Comparison of ENCODE assay signal across 8 cellular contexts in the genomic region with DNA sequence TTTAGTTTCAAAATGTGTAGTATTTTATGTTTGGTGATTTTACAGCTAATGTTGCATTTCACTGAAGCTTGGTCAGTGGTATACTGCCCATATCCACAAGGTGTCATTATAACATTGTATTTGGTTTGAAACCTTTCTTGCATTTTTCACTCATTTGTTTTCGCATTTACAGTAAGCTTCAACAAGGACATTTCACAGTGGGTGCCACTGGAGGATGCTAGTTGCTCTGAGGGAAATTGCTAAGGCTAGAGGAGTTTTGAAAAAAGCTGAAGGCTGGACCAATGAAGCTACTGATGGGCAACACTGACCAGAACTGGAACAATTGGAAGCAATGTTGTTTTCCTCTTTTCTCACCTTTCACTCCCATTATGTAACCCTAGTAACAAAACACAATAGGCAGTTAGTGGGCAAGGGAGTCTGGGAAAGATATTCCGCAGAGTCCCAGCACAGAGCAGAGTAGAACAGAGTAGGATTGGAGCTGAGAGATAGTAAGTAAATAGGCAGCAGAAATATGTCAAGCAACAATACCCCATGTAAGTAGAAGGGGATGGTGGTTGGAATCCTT. TPM values are rescaled to one million over a fixed set of nuclear protein-coding genes. Genes with fewer than 3 reads are reported as not detected.
DNase-seq lines count a peak whose midpoint lies in the region; ATAC-seq, FAIRE-seq and TF ChIP-seq lines count a peak whose summit lies in the region.

No MANE protein-coding gene starts in this region.

- peak; percentile 91 for ATAC-seq in HG02885 (IDR thresholded peaks at IDR 0.05; ENCODE audit: poor library complexity, unreplicated experiment)

- no peaks in the 10 kb centered on the region for H3K4me1 Mint-ChIP-seq in astrocyte (ENCODE audit: low read depth, unreplicated experiment)

- DNase-seq in ACHN (peak; percentile 86), GM12892 (ENCODE audit: insufficient read length) (no peak), NCI-H2081 treated with DMSO at 0.1 percent for 48 hours (lab: John Stamatoyannopoulos, UW) (peak; percentile 50), astrocyte (ENCODE audit: low read depth) (peak; percentile 42), hepatocyte (ENCODE audit: low spot score) (peak; percentile 64), spleen (no peak)
- no peak for DNase-seq in activated CD8-positive, alpha-beta memory T cell treated with anti-CD3 and anti-CD28 coated beads, Interleukin-2, amount 50 U/mL, for 4 hours

- no peaks in the 10 kb centered on the region for H3K27me3 ChIP-seq in astrocyte (ENCODE audit: insufficient read depth, low read length)
- no peaks in the 10 kb centered on the region for H3K27me3 ChIP-seq in hepatocyte
- H3K27me3 ChIP-seq in spleen (replicated peaks in 1 of 7): no peaks in the 10 kb centered on the region

- H3K4me1 ChIP-seq in astrocyte (ENCODE audit: insufficient read depth, low read length): no peaks in the 10 kb centered on the region
- no peaks in the 10 kb centered on the region for H3K4me1 ChIP-seq in hepatocyte (ENCODE audit: insufficient read depth)
- H3K4me1 ChIP-seq in spleen: peaks cover 0 to 8% (median 0%) of the 10 kb centered on the region in 6 donors

- WGBS in hepatocyte (ENCODE audit: low lambda C conversion rate, missing lambda C conversion rate): 25% methylated on average over 2 of the region's 2 CpGs
- WGBS in spleen, 5 donors: 31 to 51% (median 44%) methylated on average over 2 of the region's 2 CpGs

- no peak overlapping the region for H3K27ac ChIP-seq in astrocyte (ENCODE audit: low read depth, low read length)
- H3K27ac ChIP-seq in hepatocyte: no peak overlapping the region
- peak overlapping the region in 1 of 8 donors; percentile 7 for H3K27ac ChIP-seq in spleen

- TF ChIP-seq CTCF in astrocyte (IDR thresholded peaks at IDR 0.05; ENCODE audit: insufficient read depth, low read depth, low read length) (peak; percentile 86), hepatocyte (IDR thresholded peaks at IDR 0.05; ENCODE audit: poor library complexity) (peak; percentile 89), spleen (IDR thresholded peaks at IDR 0.05 in 8 of 11, conservative IDR thresholded peaks at IDR 0.05 in 3 of 11) (peak; percentile 21 to 84 (median 60))

- in situ Hi-C loops in ACHN (cut with HindIII; ENCODE audit: low pct_ligation_motif_present, low pct_unique_long_range_greater_than_20kb, low sequenced_read_pairs): no loop called here

- H3K4me3 ChIP-seq in astrocyte (ENCODE audit: insufficient read depth, low read depth, low read length): no peak overlapping the region
- no peak overlapping the region for H3K4me3 ChIP-seq in hepatocyte
- no peak overlapping the region for H3K4me3 ChIP-seq in spleen

- H3K9ac ChIP-seq in astrocyte (ENCODE audit: low read length): no peak overlapping the region

- FAIRE-seq in GM12892 (lab: Jason Lieb, UNC) (peak; percentile 81), astrocyte (lab: Jason Lieb, UNC) (no peak)

- no peaks in the 10 kb centered on the region for H3K27me3 Mint-ChIP-seq in astrocyte (ENCODE audit: low read depth, unreplicated experiment)

- no peaks in the 10 kb centered on the region for H3K9me2 ChIP-seq in hepatocyte (replicated peaks; ENCODE audit: insufficient read depth)

- H3K36me3 ChIP-seq in astrocyte (ENCODE audit: insufficient read depth, low read length) (no peaks in the 10 kb centered on the region), hepatocyte (replicated peaks; ENCODE audit: insufficient read depth, low read depth) (no peaks in the 10 kb centered on the region), spleen (no peaks in the 10 kb centered on the region)

- H3K9me3 ChIP-seq in astrocyte (ENCODE audit: insufficient read depth, low read depth, low read length): no peaks in the 10 kb centered on the region
- no peaks in the 10 kb centered on the region for H3K9me3 ChIP-seq in hepatocyte (ENCODE audit: low read depth)
- H3K9me3 ChIP-seq in spleen: no peaks in the 10 kb centered on the region

- no peak overlapping the region for H2AFZ ChIP-seq in astrocyte (ENCODE audit: low read depth, low read length)
- H2AFZ ChIP-seq in hepatocyte: no peak overlapping the region

- intact Hi-C loops in spleen (cut with DNase I; ENCODE audit: low total_unique reads): no loop called here

- no peaks in the 10 kb centered on the region for H4K20me1 ChIP-seq in astrocyte (ENCODE audit: insufficient read depth, low read length)
- H4K20me1 ChIP-seq in hepatocyte (ENCODE audit: insufficient read depth, poor library complexity, severe bottlenecking): no peaks in the 10 kb centered on the region

- H3K9me3 Mint-ChIP-seq in astrocyte (ENCODE audit: unreplicated experiment): no peaks in the 10 kb centered on the region

- no peak overlapping the region for H3K27ac Mint-ChIP-seq in astrocyte (ENCODE audit: unreplicated experiment)

- no peaks in the 10 kb centered on the region for H3K36me3 Mint-ChIP-seq in astrocyte (ENCODE audit: low read depth, unreplicated experiment)

- H3K79me2 ChIP-seq in astrocyte (ENCODE audit: insufficient read depth, low read length) (no peaks in the 10 kb centered on the region), hepatocyte (no peaks in the 10 kb centered on the region)

- H3K4me2 ChIP-seq in astrocyte (ENCODE audit: low read length) (no peak overlapping the region), hepatocyte (no peak overlapping the region)

- TF ChIP-seq POLR2A in GM12892 (IDR thresholded peaks at IDR 0.05; ENCODE audit: low read depth, low read length) (no peak), spleen (IDR thresholded peaks at IDR 0.05) (no peak)

- no peak overlapping the region for H3K4me3 Mint-ChIP-seq in astrocyte (ENCODE audit: unreplicated experiment)

RNA-seq across cellular contexts. Expression of gene SRI, which starts 23.6 kb away (rescaled TPM):
- 239 TPM for polyA plus RNA-seq in GM12892 (2012; ENCODE audit: missing spikeins)
- total RNA-seq in astrocyte (132 and 139 TPM in 2 replicates), hepatocyte (111 and 116 TPM in 2 replicates), spleen (10 to 100 TPM; 48.4 to 88.3 (median 77.7) TPM)
- polyA plus RNA-seq in hepatocyte (213 and 228 TPM in 2 replicates), spleen (10 to 100 TPM; 49.3 to 66.1 (median 60.1) TPM)

Comparison
In these comparisons a context has a peak if more than half of its experiments do, and no peak if none do; other contexts are left out.
1. DNase-seq: peak in ACHN (single experiment), NCI-H2081 treated with DMSO at 0.1 percent for 48 hours (single experiment), astrocyte (single experiment) and hepatocyte (single experiment); none in GM12892 (single experiment), spleen (single experiment) and activated CD8-positive, alpha-beta memory T cell treated with anti-CD3 and anti-CD28 coated beads, Interleukin-2, amount 50 U/mL, for 4 hours (single experiment).
2. Peak in every context shown above with its lines, with median percentiles within 50 percentile points of each other: CTCF ChIP-seq.